Comparison of ENCODE assay signal across 9 cellular contexts in the genomic region with DNA sequence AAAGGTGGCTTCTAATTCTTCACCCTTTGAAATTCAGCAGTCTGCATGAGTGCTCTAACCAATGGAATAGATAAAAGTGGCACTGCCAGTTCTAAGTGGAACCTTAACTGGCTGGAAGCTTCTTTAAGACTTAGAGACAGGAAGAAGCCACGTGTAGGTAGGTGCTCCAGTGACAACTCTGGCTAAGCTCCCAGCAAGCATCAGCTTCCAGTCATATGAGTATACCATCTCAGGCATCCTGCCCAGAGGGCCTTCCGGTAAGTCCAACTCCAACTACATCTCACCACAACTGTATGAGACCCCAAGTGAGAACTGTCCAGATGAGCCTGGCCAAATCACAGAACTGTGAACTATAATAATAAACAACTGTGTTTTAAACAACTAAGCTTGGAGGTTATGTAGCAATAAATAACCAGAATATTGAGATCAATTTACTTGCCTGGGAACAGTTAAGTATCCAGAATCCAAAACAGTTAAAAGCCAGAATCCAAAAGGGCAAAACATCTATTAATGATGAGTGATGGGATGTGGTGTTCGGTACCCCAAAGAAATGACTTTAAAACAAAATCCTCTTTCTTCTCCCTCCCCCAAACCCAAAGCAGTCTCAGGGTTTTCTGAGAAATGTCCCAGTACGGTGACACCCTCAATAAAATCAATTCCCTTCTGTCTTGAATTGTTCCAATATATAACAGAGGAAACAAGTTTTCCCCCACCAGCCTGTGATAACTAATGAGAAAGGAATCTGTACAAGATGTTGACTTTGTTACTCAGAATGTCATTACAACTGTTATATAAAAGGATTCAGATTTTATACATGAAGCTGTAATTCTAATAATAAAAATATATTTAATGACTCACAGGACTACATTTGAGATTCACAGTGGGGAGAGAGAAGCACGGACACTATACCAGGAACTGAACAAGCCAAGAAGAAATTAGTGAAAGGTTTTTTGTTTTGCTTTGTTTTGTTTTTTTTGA. TPM values are rescaled to one million over a fixed set of nuclear protein-coding genes. Genes with fewer than 3 reads are reported as not detected.
DNase-seq lines count a peak whose midpoint lies in the region; ATAC-seq, FAIRE-seq and TF ChIP-seq lines count a peak whose summit lies in the region.
"Had no signal": no experiment of that assay in that cellular context is flagged by ENCODE, and none has a peak within 500 bp of the region (broad histone marks: within the 10 kb centered on the region; RNA-seq: fewer than 3 reads in every experiment).

No MANE protein-coding gene starts in this region.

- no peaks in the 10 kb centered on the region for H3K36me3 ChIP-seq in KOPT-K1 (ENCODE audit: insufficient read depth, low read length)

- peaks cover 23% of the 10 kb centered on the region for H3K36me3 Mint-ChIP-seq in activated CD4-positive, alpha-beta memory T cell treated with anti-CD3 and anti-CD28 coated beads, Interleukin-2, amount 10 ng/mL, durations not matched to agents 7 days and 5 days (ENCODE audit: low read depth)

- FAIRE-seq in A549 (lab: Jason Lieb, UNC) = no peak
- FAIRE-seq: GM12891 had no signal

- CTCF ChIA-PET in A549 (lab: Yijun Ruan, JAX) = interaction anchor here (1.4 kb wide), 1 partner anchor 187 kb away, joined by 4 read pairs; no protein-coding TSS in a partner anchor
- CTCF ChIA-PET in activated CD4-positive, alpha-beta memory T cell treated with anti-CD3 and anti-CD28 coated beads, Interleukin-2, amount 10 ng/mL, durations not matched to agents 7 days and 5 days (lab: Charles Lee) = interaction anchor here (1.3 to 1.9 kb wide), 2 partner anchors 186 to 274 kb away, joined by 3 to 4 read pairs; no protein-coding TSS in a partner anchor

- H3K27ac ChIP-seq in A549 (peak overlapping the region; percentile 51 to 69; a peak in 5 of 6 replicates), KOPT-K1 (ENCODE audit: low read depth, low read length, poor library complexity, severe bottlenecking) (peak overlapping the region; percentile 6)

- no peak for TF ChIP-seq EP300 in A549 (IDR thresholded peaks at IDR 0.05)

- 22% methylated on average over 5 of the region's 5 CpGs for WGBS in A549 (ENCODE audit: missing lambda C conversion rate)

- no peaks in the 10 kb centered on the region for H3K27me3 Mint-ChIP-seq in activated CD4-positive, alpha-beta memory T cell treated with anti-CD3 and anti-CD28 coated beads, Interleukin-2, amount 10 ng/mL, durations not matched to agents 7 days and 5 days

- no peak for TF ChIP-seq CTCF in A549 (IDR thresholded peaks at IDR 0.05)

- TF ChIP-seq POLR2A in A549 (IDR thresholded peaks at IDR 0.05; ENCODE audit: low read length) = no peak

- H3K4me3 ChIP-seq in A549 = no peak overlapping the region

- H3K27ac Mint-ChIP-seq in activated CD4-positive, alpha-beta memory T cell treated with anti-CD3 and anti-CD28 coated beads, Interleukin-2, amount 10 ng/mL, durations not matched to agents 7 days and 5 days = no peak overlapping the region

- 0 out of 3 replicates have a peak, but pooled peaks cover 5% of the 10 kb centered on the region for H3K9me3 ChIP-seq in A549
- H3K9me3 ChIP-seq in KOPT-K1 (ENCODE audit: insufficient read depth, low read length, poor library complexity, severe bottlenecking) = peaks cover 15% of the 10 kb centered on the region

- peaks cover 31% of the 10 kb centered on the region for H3K4me1 ChIP-seq in A549

- peak overlapping the region; percentile 62 for H3K4me2 ChIP-seq in A549

- peaks cover 40% of the 10 kb centered on the region for H3K4me1 Mint-ChIP-seq in activated CD4-positive, alpha-beta memory T cell treated with anti-CD3 and anti-CD28 coated beads, Interleukin-2, amount 10 ng/mL, durations not matched to agents 7 days and 5 days

- ATAC-seq in A549 (0 out of 6 replicates have a peak, but pooled peaks of 1 of the 2 experiments have one; percentile 5), GM19351 (IDR thresholded peaks at IDR 0.05; ENCODE audit: unreplicated experiment) (no peak)

- no peak; a peak in 1 of 5 replicates for TF ChIP-seq RAD21 in A549 (conservative IDR thresholded peaks at IDR 0.05 in 1 of 2, IDR thresholded peaks at IDR 0.05 in 1 of 2)

- POLR2A ChIA-PET in A549 (lab: Yijun Ruan, JAX) = interaction anchor here (0.6 kb wide), 1 partner anchor 130 kb away, joined by 3 read pairs; no protein-coding TSS in a partner anchor
- POLR2A ChIA-PET in activated CD4-positive, alpha-beta memory T cell treated with anti-CD3 and anti-CD28 coated beads, Interleukin-2, amount 10 ng/mL, durations not matched to agents 7 days and 5 days (lab: Charles Lee) = interaction anchor here (1.4 kb wide), 1 partner anchor 15 kb away, joined by 4 read pairs; no protein-coding TSS in a partner anchor

- DNase-seq in A549 (ENCODE audit: low read depth in 1 of 2, low spot score in 1 of 2) (peak; percentile 21 to 25), brain pericyte (ENCODE audit: low read depth, low spot score) (peak; percentile 51), iris pigment epithelial cell (ENCODE audit: low read depth) (peak; percentile 97)
- no peak for DNase-seq in stimulated activated CD8-positive, alpha-beta memory T cell treated with anti-CD3 and anti-CD28 coated beads, Interleukin-4, amount 100 ng/mL, for 48 hours
- no peak for DNase-seq in effector CD8-positive, alpha-beta T cell (lab: John Stamatoyannopoulos, UW)
- DNase-seq in activated CD4-positive, alpha-beta memory T cell treated with anti-CD3 and anti-CD28 coated beads, Interleukin-2, amount 10 ng/mL, durations not matched to agents 7 days and 5 days = no peak

- no peaks in the 10 kb centered on the region for H3K9me3 Mint-ChIP-seq in activated CD4-positive, alpha-beta memory T cell treated with anti-CD3 and anti-CD28 coated beads, Interleukin-2, amount 10 ng/mL, durations not matched to agents 7 days and 5 days

- H3K4me3 Mint-ChIP-seq in activated CD4-positive, alpha-beta memory T cell treated with anti-CD3 and anti-CD28 coated beads, Interleukin-2, amount 10 ng/mL, durations not matched to agents 7 days and 5 days = no peak overlapping the region

TF ChIP-seq in A549, 52 proteins besides CTCF, POLR2A, EP300 and RAD21 (continues in another document):
- TF ChIP-seq, protein P1, sequence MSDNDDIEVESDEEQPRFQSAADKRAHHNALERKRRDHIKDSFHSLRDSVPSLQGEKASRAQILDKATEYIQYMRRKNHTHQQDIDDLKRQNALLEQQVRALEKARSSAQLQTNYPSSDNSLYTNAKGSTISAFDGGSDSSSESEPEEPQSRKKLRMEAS (IDR thresholded peaks at IDR 0.05) = 0 out of 2 replicates have a peak, but pooled peaks have one; percentile 22
- TF ChIP-seq ZFP36 (IDR thresholded peaks at IDR 0.05; ENCODE audit: borderline replicate concordance, partially characterized antibody) = no peak
- no peak for TF ChIP-seq BHLHE40 (IDR thresholded peaks at IDR 0.05; ENCODE audit: low read depth, low read length)
- TF ChIP-seq PHF8 (IDR thresholded peaks at IDR 0.05; ENCODE audit: borderline replicate concordance, low read depth) = no peak
- TF ChIP-seq, protein P2, sequence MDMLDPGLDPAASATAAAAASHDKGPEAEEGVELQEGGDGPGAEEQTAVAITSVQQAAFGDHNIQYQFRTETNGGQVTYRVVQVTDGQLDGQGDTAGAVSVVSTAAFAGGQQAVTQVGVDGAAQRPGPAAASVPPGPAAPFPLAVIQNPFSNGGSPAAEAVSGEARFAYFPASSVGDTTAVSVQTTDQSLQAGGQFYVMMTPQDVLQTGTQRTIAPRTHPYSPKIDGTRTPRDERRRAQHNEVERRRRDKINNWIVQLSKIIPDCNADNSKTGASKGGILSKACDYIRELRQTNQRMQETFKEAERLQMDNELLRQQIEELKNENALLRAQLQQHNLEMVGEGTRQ (IDR thresholded peaks at IDR 0.05) = no peak
- TF ChIP-seq, protein P3, sequence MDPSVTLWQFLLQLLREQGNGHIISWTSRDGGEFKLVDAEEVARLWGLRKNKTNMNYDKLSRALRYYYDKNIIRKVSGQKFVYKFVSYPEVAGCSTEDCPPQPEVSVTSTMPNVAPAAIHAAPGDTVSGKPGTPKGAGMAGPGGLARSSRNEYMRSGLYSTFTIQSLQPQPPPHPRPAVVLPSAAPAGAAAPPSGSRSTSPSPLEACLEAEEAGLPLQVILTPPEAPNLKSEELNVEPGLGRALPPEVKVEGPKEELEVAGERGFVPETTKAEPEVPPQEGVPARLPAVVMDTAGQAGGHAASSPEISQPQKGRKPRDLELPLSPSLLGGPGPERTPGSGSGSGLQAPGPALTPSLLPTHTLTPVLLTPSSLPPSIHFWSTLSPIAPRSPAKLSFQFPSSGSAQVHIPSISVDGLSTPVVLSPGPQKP (IDR thresholded peaks at IDR 0.05; ENCODE audit: low read depth, low read length) = no peak
- no peak for TF ChIP-seq NR3C1 (IDR thresholded peaks at IDR 0.05)
- no peak for TF ChIP-seq FOSB (CRISPR knock-in tag; IDR thresholded peaks at IDR 0.05)
- TF ChIP-seq KDM5A (IDR thresholded peaks at IDR 0.05) = no peak
- TF ChIP-seq RARB (CRISPR knock-in tag; IDR thresholded peaks at IDR 0.05) = no peak
- no peak for TF ChIP-seq HOXA7 (CRISPR knock-in tag; IDR thresholded peaks at IDR 0.05)
- peak; percentile 74 for TF ChIP-seq JUNB (IDR thresholded peaks at IDR 0.05)
- TF ChIP-seq, protein P4, sequence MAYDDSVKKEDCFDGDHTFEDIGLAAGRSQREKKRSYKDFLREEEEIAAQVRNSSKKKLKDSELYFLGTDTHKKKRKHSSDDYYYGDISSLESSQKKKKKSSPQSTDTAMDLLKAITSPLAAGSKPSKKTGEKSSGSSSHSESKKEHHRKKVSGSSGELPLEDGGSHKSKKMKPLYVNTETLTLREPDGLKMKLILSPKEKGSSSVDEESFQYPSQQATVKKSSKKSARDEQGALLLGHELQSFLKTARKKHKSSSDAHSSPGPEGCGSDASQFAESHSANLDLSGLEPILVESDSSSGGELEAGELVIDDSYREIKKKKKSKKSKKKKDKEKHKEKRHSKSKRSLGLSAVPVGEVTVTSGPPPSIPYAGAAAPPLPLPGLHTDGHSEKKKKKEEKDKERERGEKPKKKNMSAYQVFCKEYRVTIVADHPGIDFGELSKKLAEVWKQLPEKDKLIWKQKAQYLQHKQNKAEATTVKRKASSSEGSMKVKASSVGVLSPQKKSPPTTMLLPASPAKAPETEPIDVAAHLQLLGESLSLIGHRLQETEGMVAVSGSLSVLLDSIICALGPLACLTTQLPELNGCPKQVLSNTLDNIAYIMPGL (CRISPR knock-in tag; IDR thresholded peaks at IDR 0.05; ENCODE audit: borderline replicate concordance) = no peak

RNA-seq across cellular contexts. Expression of a gene that starts 4.2 kb away (rescaled TPM):
- polyA plus RNA-seq in A549 (2011; rRNA removed) (10.6 and 12.4 TPM in 2 replicates), A549 (2017; fragmentation: RNase III; extraction: RNeasy Plus Mini Kit Qiagen cat#74134 plus additional on column Dnase treatment) (7.4 to 9.5 TPM (median 9.0 TPM) in 3 replicates)
- polyA plus RNA-seq in A549 (2012; cell fraction: cytosol; rRNA removed) = 2.8 and 3.6 TPM in 2 replicates
- 2.8 and 3.3 TPM in 2 replicates for polyA plus RNA-seq in A549 (2012; cell fraction: nucleus; rRNA removed)
- polyA minus RNA-seq in A549 (2011; rRNA and poly(A)+ RNA removed) = 7.4 and 7.5 TPM in 2 replicates
- total RNA-seq in activated CD4-positive, alpha-beta memory T cell treated with anti-CD3 and anti-CD28 coated beads, Interleukin-2, amount 10 ng/mL, durations not matched to agents 7 days and 5 days = 10 to 100 TPM; 21.8 to 22.6 TPM

Comparison
In these comparisons a context has a peak if more than half of its experiments do, and no peak if none do; other contexts are left out.
1. DNase-seq: peak in A549 (2 of 2), brain pericyte (single experiment) and iris pigment epithelial cell (single experiment); none in stimulated activated CD8-positive, alpha-beta memory T cell treated with anti-CD3 and anti-CD28 coated beads, Interleukin-4, amount 100 ng/mL, for 48 hours (single experiment), effector CD8-positive, alpha-beta T cell (single experiment) and activated CD4-positive, alpha-beta memory T cell treated with anti-CD3 and anti-CD28 coated beads, Interleukin-2, amount 10 ng/mL, durations not matched to agents 7 days and 5 days (single experiment).